In the genomic region with DNA sequence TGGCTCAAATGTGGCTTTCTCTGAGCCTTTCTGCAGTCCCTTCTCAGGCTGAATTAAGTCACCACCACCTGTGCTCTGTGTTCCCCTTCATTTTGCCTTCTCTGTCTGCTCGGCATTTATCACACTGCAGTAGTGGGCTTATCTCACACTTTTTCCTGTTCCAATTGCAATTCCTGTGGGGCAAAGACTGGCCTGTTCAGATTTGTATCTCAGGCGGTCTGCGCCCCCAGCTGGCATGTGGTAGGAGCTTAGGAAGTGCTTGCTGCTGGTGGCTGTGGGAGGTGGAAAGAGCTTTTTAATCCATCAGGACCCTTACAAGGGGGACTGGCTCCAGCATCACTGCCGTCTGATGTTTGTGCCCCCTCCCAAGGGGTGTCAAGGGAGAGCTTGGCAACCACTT, we compare ENCODE assay signal across 14 cellular contexts.
"Had no signal": no experiment of that assay in that cellular context is flagged by ENCODE, and none has a peak within 500 bp of the region (broad histone marks: within the 10 kb centered on the region; RNA-seq: fewer than 3 reads in every experiment).

No MANE protein-coding gene starts in this region.

- H3K27me3 ChIP-seq: brain microvascular endothelial cell, dorsolateral prefrontal cortex, heart left ventricle, neutrophil, thyroid gland had no signal

- DNase-seq: activated CD4-positive, alpha-beta T cell treated with anti-CD3 and anti-CD28 coated beads for 48 hours; activated naive CD4-positive, alpha-beta T cell treated with anti-CD3 and anti-CD28 coated beads, Interleukin-2, amount 50 U/mL, for 16 hours; brain microvascular endothelial cell; dorsolateral prefrontal cortex; foreskin melanocyte; heart left ventricle; kidney; left ventricle myocardium superior; midbrain; retina; small intestine; thyroid gland had no signal

- H3K27ac ChIP-seq: brain microvascular endothelial cell, dorsolateral prefrontal cortex, thyroid gland had no signal

- ATAC-seq: WTC11 had no signal

- H3K4me3 Mint-ChIP-seq: WTC11 had no signal

- H3K4me3 ChIP-seq: dorsolateral prefrontal cortex, heart left ventricle, thyroid gland had no signal

- H3K36me3 Mint-ChIP-seq: WTC11 had no signal

- H3K9me3 Mint-ChIP-seq: WTC11 had no signal

- H3K36me3 ChIP-seq: brain microvascular endothelial cell, heart left ventricle, neutrophil, thyroid gland had no signal

- H3K9me3 ChIP-seq: heart left ventricle, neutrophil, thyroid gland had no signal
